In the genomic region with DNA sequence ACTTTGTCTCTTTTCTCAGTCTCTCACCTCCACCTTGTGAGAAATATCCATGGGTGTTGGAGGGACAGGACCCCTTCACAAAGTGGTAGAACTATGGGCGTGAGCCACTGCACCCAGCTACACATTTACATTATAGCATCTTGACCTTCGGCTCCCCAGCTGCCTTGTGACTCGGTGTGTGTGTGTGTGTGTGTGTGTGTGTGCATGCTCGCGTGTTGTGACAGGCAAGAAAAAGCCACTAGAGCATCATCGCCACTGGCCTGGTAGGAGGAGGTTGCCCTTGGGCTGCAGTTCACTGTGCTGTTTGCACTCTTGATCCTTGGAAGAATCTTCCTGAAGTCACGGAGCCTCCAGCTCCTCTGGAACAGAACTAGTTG, we compare ENCODE assay signal across 24 cellular contexts. TPM values are rescaled to one million over a fixed set of nuclear protein-coding genes. Genes with fewer than 3 reads are reported as not detected.
DNase-seq lines count a peak whose midpoint lies in the region; ATAC-seq and TF ChIP-seq lines count a peak whose summit lies in the region.
"Had no signal": no experiment of that assay in that cellular context is flagged by ENCODE, and none has a peak within 500 bp of the region (broad histone marks: within the 10 kb centered on the region; RNA-seq: fewer than 3 reads in every experiment).

No MANE protein-coding gene starts in this region.

- peaks cover 25% of the 10 kb centered on the region for H3F3A ChIP-seq in smooth muscle cell (ENCODE audit: low read depth)

- peaks cover 42% of the 10 kb centered on the region for H3K4me1 Mint-ChIP-seq in Calu3 (ENCODE audit: low read depth, unreplicated experiment)

- H3K27me3 ChIP-seq in WERI-Rb-1 (ENCODE audit: insufficient read depth, low read depth, severe bottlenecking) (no peaks in the 10 kb centered on the region), smooth muscle cell (ENCODE audit: low read depth) (no peaks in the 10 kb centered on the region), breast epithelium (no peaks in the 10 kb centered on the region), right lobe of liver (no peaks in the 10 kb centered on the region)
- H3K27me3 ChIP-seq: SJSA1 had no signal

- in situ Hi-C loops in G401 (cut with HindIII; ENCODE audit: low sequenced_read_pairs) = no loop called here

- peak overlapping the region; percentile 69 for H3K4me2 ChIP-seq in smooth muscle cell

- intact Hi-C loops in Calu3 (cut with micrococcal nuclease; ENCODE audit: unreplicated experiment) (no loop called here), breast epithelium (cut with DNase I; ENCODE audit: low total_unique reads) (no loop called here), right lobe of liver (cut with DNase I) (no loop called here)

- no TSS peak for BruUV-seq in Calu3 (replicated peaks; lab: Mats Ljungman, UMichigan)

- H3K36me3 Mint-ChIP-seq in Calu3 (ENCODE audit: insufficient read depth, unreplicated experiment) = peaks cover 74% of the 10 kb centered on the region

- no peaks in the 10 kb centered on the region for H3K4me1 ChIP-seq in smooth muscle cell (ENCODE audit: low read depth)
- no peaks in the 10 kb centered on the region for H3K4me1 ChIP-seq in breast epithelium
- no peaks in the 10 kb centered on the region for H3K4me1 ChIP-seq in right lobe of liver

- CTCF ChIA-PET in Calu3 (lab: Charles Lee) = interaction anchor here (0.7 kb wide), 1 partner anchor 212 kb away, joined by 3 read pairs; no protein-coding TSS in a partner anchor

- H3K9ac ChIP-seq in smooth muscle cell (ENCODE audit: low read depth) = peak overlapping the region; percentile 34

- no peak overlapping the region for H3K4me3 ChIP-seq in WERI-Rb-1 (ENCODE audit: low read depth, low read length)
- no peak overlapping the region for H3K4me3 ChIP-seq in smooth muscle cell
- no peak overlapping the region for H3K4me3 ChIP-seq in breast epithelium
- H3K4me3 ChIP-seq in right lobe of liver = no peak overlapping the region
- H3K4me3 ChIP-seq: coronary artery, SJSA1, skin epidermis had no signal

- H3K27ac ChIP-seq in WERI-Rb-1 (peak overlapping the region; percentile 85), smooth muscle cell (ENCODE audit: low read depth) (peak overlapping the region; percentile 92), breast epithelium (peak overlapping the region in 1 of 2 donors; percentile 52), right lobe of liver (no peak overlapping the region)
- H3K27ac ChIP-seq: coronary artery, SJSA1, skin epidermis had no signal

- peak overlapping the region; percentile 74 for H3K27ac Mint-ChIP-seq in Calu3 (ENCODE audit: unreplicated experiment)
- H3K27ac Mint-ChIP-seq: activated naive CD8-positive, alpha-beta T cell treated with anti-CD3 and anti-CD28 coated beads, Interleukin-2, amount 10 ng/mL, durations not matched to agents 7 days and 5 days; HFFc6 had no signal

- no peak for TF ChIP-seq POLR2A in breast epithelium (IDR thresholded peaks at IDR 0.05)
- TF ChIP-seq POLR2A in right lobe of liver (IDR thresholded peaks at IDR 0.05) = no peak

- TF ChIP-seq CTCF in Calu3 (IDR thresholded peaks at IDR 0.05; ENCODE audit: unreplicated experiment) = no peak
- TF ChIP-seq CTCF in WERI-Rb-1 (IDR thresholded peaks at IDR 0.05; ENCODE audit: low read depth, low read length) = no peak
- no peak for TF ChIP-seq CTCF in smooth muscle cell (IDR thresholded peaks at IDR 0.05; ENCODE audit: borderline replicate concordance, insufficient read depth, poor library complexity, severe bottlenecking)
- no peak for TF ChIP-seq CTCF in breast epithelium (IDR thresholded peaks at IDR 0.05)
- no peak for TF ChIP-seq CTCF in right lobe of liver (IDR thresholded peaks at IDR 0.05)

- peaks cover 51% of the 10 kb centered on the region for H3K79me2 ChIP-seq in smooth muscle cell (ENCODE audit: low read depth)

- H3K9me3 Mint-ChIP-seq in Calu3 (ENCODE audit: low read depth, unreplicated experiment) = peaks cover 6% of the 10 kb centered on the region
- H3K9me3 Mint-ChIP-seq: neural crest cell had no signal

- WGBS in smooth muscle cell (ENCODE audit: low lambda C conversion rate) = 55% methylated on average over 7 of the region's 7 CpGs
- WGBS in right lobe of liver (ENCODE audit: insufficient coverage, low coverage, low lambda C conversion rate, missing lambda C conversion rate) = 83% methylated on average over 1 of the region's 7 CpGs

- H3K36me3 ChIP-seq in WERI-Rb-1 = peaks cover 32% of the 10 kb centered on the region
- H3K36me3 ChIP-seq in smooth muscle cell (ENCODE audit: low read depth) = no peaks in the 10 kb centered on the region
- no peaks in the 10 kb centered on the region for H3K36me3 ChIP-seq in breast epithelium
- no peaks in the 10 kb centered on the region for H3K36me3 ChIP-seq in right lobe of liver
- H3K36me3 ChIP-seq: SJSA1 had no signal

- H4K20me1 ChIP-seq in smooth muscle cell (ENCODE audit: low read depth) = peaks cover 30% of the 10 kb centered on the region

- ATAC-seq in right lobe of liver = no peak

- H3K9me3 ChIP-seq in WERI-Rb-1 (ENCODE audit: severe bottlenecking) = no peaks in the 10 kb centered on the region
- H3K9me3 ChIP-seq in smooth muscle cell (replicated peaks; ENCODE audit: low read depth) = no peaks in the 10 kb centered on the region
- no peaks in the 10 kb centered on the region for H3K9me3 ChIP-seq in breast epithelium
- peaks cover 0 to 2% (median 0%) of the 10 kb centered on the region in 4 donors for H3K9me3 ChIP-seq in right lobe of liver
- H3K9me3 ChIP-seq: SJSA1 had no signal

- no peaks in the 10 kb centered on the region for H3K27me3 Mint-ChIP-seq in Calu3 (ENCODE audit: unreplicated experiment)
- H3K27me3 Mint-ChIP-seq: activated naive CD8-positive, alpha-beta T cell treated with anti-CD3 and anti-CD28 coated beads, Interleukin-2, amount 10 ng/mL, durations not matched to agents 7 days and 5 days; CD4-positive, alpha-beta memory T cell had no signal

- H2AFZ ChIP-seq in smooth muscle cell (ENCODE audit: low read depth) = no peak overlapping the region

- no peak for DNase-seq in Calu3
- DNase-seq in WERI-Rb-1 = no peak
- DNase-seq in left kidney (ENCODE audit: low read depth, low spot score) = peak; percentile 17
- no peak for DNase-seq in smooth muscle cell (lab: John Stamatoyannopoulos, UW; ENCODE audit: unreplicated experiment)
- no peak for DNase-seq in amniotic stem cell (lab: John Stamatoyannopoulos, UW)
- no peak for DNase-seq in breast epithelium (ENCODE audit: low spot score in 2 of 2)
- no peak for DNase-seq in G401 (ENCODE audit: low spot score)
- no peak for DNase-seq in right lobe of liver
- DNase-seq: activated CD4-positive, alpha-beta T cell treated with anti-CD3 and anti-CD28 coated beads, Interleukin-2, amount 50 U/mL, for 4 hours; activated CD8-positive, alpha-beta memory T cell treated with anti-CD3 and anti-CD28 coated beads, Interleukin-2, amount 50 U/mL, for 48 hours; activated naive CD8-positive, alpha-beta T cell treated with anti-CD3 and anti-CD28 coated beads, Interleukin-2, amount 10 ng/mL, durations not matched to agents 7 days and 5 days; CD4-positive, alpha-beta memory T cell; DND-41; HFFc6; mesenchymal stem cell; NCI-H1417 treated with DMSO at 0.1 percent for 48 hours; NCI-H2107; NCI-H510A treated with DMSO at 0.1 percent for 48 hours; NK-92 treated with Interleukin-12 subunit alpha and Interleukin-12 subunit beta, amount 100 ng/mL, for 24 hours; stimulated activated naive CD4-positive, alpha-beta T cell treated with Interleukin-2 at 50 U/mL for 16 hours had no signal

- H3K4me3 Mint-ChIP-seq in Calu3 (ENCODE audit: low read depth, unreplicated experiment) = peak overlapping the region; percentile 54
- H3K4me3 Mint-ChIP-seq: activated naive CD8-positive, alpha-beta T cell treated with anti-CD3 and anti-CD28 coated beads, Interleukin-2, amount 10 ng/mL, durations not matched to agents 7 days and 5 days; CD4-positive, alpha-beta memory T cell; HFFc6; neural crest cell had no signal

RNA-seq across cellular contexts. Expression of gene ZNF888, which starts 13.7 kb away (rescaled TPM):
- total RNA-seq in Calu3 (2022) (25.5 and 27.0 TPM in 2 replicates), smooth muscle cell (8.6 and 11.9 TPM in 2 replicates), breast epithelium (1 to 10 TPM; 4.5 to 10.0 (median 5.2) TPM), right lobe of liver (1 to 10 TPM in 1 of 6 experiments, under 1 TPM in 5; 0.37 to 2.0 (median 0.76) TPM)
- polyA plus RNA-seq in smooth muscle cell = 1.6 and 4.2 TPM in 2 replicates
- 1.2 and 1.8 TPM in 2 replicates for total RNA-seq in G401 (2014; rRNA removed; shearing (Covaris generic))

RNA-seq across cellular contexts. Expression of gene ZNF816, which starts 25.7 kb away (rescaled TPM):
- 16.5 and 17.5 TPM in 2 replicates for total RNA-seq in Calu3 (2022)
- total RNA-seq in smooth muscle cell = 9.2 and 17.9 TPM in 2 replicates
- polyA plus RNA-seq in smooth muscle cell = 5.6 and 9.1 TPM in 2 replicates
- 10 to 100 TPM in 2 of 3 donors, 1 to 10 TPM in 1; 7.5 to 16.5 (median 15.1) TPM for total RNA-seq in breast epithelium
- total RNA-seq in G401 (2014; rRNA removed; shearing (Covaris generic)) = 6.3 and 11.6 TPM in 2 replicates
- total RNA-seq in right lobe of liver = 1 to 10 TPM in 5 of 6 experiments, under 1 TPM in 1; 0.68 to 3.5 (median 1.9) TPM

RNA-seq across cellular contexts. Expression of gene ZNF320, which starts 39.5 kb away (rescaled TPM):
- 2.5 and 7.8 TPM in 2 replicates for total RNA-seq in Calu3 (2022)
- total RNA-seq in smooth muscle cell = 14.7 and 16.1 TPM in 2 replicates
- 6.2 and 8.4 TPM in 2 replicates for polyA plus RNA-seq in smooth muscle cell
- total RNA-seq in breast epithelium = 10 to 100 TPM; 15.2 to 22.0 (median 18.4) TPM
- not detected in 2 replicates for total RNA-seq in G401 (2014; rRNA removed; shearing (Covaris generic))
- total RNA-seq in right lobe of liver = 1 to 10 TPM in 3 of 6 experiments, under 1 TPM in 2, not detected in 1; 0.68 to 5.0 (median 1.1) TPM

Comparison
In these comparisons a context has a peak if more than half of its experiments do, and no peak if none do; other contexts are left out.
1. H3K27ac ChIP-seq: peak in WERI-Rb-1 (single experiment) and smooth muscle cell (single experiment); none in right lobe of liver (0 of 3).